Comparison of ENCODE assay signal across 10 cellular contexts in genomic region chr9:92328225-92328624, GRCh38.
A peak's percentile ranks its signal among the peaks of the same experiment; 100 is the strongest.
DNase-seq lines count a peak whose midpoint lies in the region; ATAC-seq and TF ChIP-seq lines count a peak whose summit lies in the region.
"Had no signal": no experiment of that assay in that cellular context is flagged by ENCODE, and none has a peak within 500 bp of the region (broad histone marks: within the 10 kb centered on the region; RNA-seq: fewer than 3 reads in every experiment).

No MANE protein-coding gene starts in this region.

- H3K27ac ChIP-seq in brain microvascular endothelial cell, result no peak overlapping the region

- ATAC-seq in GM18517 (IDR thresholded peaks at IDR 0.05; ENCODE audit: unreplicated experiment) (no peak), GM19397 (IDR thresholded peaks at IDR 0.05; ENCODE audit: unreplicated experiment) (no peak)

- no peaks in the 10 kb centered on the region for H3K9me3 Mint-ChIP-seq in nephron progenitor cell
- H3K9me3 Mint-ChIP-seq: memory B cell had no signal

- no peaks in the 10 kb centered on the region for H3K36me3 Mint-ChIP-seq in nephron progenitor cell (ENCODE audit: low read depth)

- no peaks in the 10 kb centered on the region for H3K36me3 ChIP-seq in brain microvascular endothelial cell (replicated peaks)

- H3K4me3 ChIP-seq in brain microvascular endothelial cell (ENCODE audit: low read depth, low read length) (no peak overlapping the region), retinal pigment epithelial cell (ENCODE audit: low read length) (no peak overlapping the region)

- H3K27me3 ChIP-seq in brain microvascular endothelial cell (replicated peaks), result no peaks in the 10 kb centered on the region

- H3K4me3 Mint-ChIP-seq in nephron progenitor cell, result no peak overlapping the region
- H3K4me3 Mint-ChIP-seq: memory B cell had no signal

- peak; percentile 62 for TF ChIP-seq CTCF in brain microvascular endothelial cell (IDR thresholded peaks at IDR 0.05; ENCODE audit: low read depth, low read length, missing control alignments)
- TF ChIP-seq CTCF in retinal pigment epithelial cell (conservative IDR thresholded peaks at IDR 0.05; ENCODE audit: low read depth, low read length), result peak; percentile 44
- no peak for TF ChIP-seq CTCF in nephron progenitor cell (IDR thresholded peaks at IDR 0.05)

- H3K27me3 Mint-ChIP-seq in nephron progenitor cell (ENCODE audit: low read depth, poor library complexity), result no peaks in the 10 kb centered on the region
- H3K27me3 Mint-ChIP-seq: memory B cell had no signal

- DNase-seq in NCI-H1436 (lab: John Stamatoyannopoulos, UW) (peak; percentile 43), NCI-H1436 treated with DMSO at 0.1 percent for 48 hours (lab: John Stamatoyannopoulos, UW) (no peak), NCI-H2081 (lab: John Stamatoyannopoulos, UW) (peak; percentile 30 to 70), brain microvascular endothelial cell (peak; percentile 53), retinal pigment epithelial cell (ENCODE audit: low read depth) (peak; percentile 20), nephron progenitor cell (no peak)
- DNase-seq: activated CD8-positive, alpha-beta memory T cell treated with anti-CD3 and anti-CD28 coated beads, Interleukin-2, amount 50 U/mL, for 48 hours had no signal

- no peak overlapping the region for H3K27ac Mint-ChIP-seq in nephron progenitor cell
- H3K27ac Mint-ChIP-seq: memory B cell had no signal

- peaks cover 25% of the 10 kb centered on the region for H3K4me1 Mint-ChIP-seq in nephron progenitor cell

- in situ Hi-C loops in brain microvascular endothelial cell (cut with HindIII; ENCODE audit: low pct_ligation_motif_present, low sequenced_read_pairs), result no loop called here

Comparison
In these comparisons a context has a peak if more than half of its experiments do, and no peak if none do; other contexts are left out.
1. DNase-seq: peak in NCI-H1436 (single experiment), NCI-H2081 (2 of 2), brain microvascular endothelial cell (single experiment) and retinal pigment epithelial cell (single experiment); none in NCI-H1436 treated with DMSO at 0.1 percent for 48 hours (single experiment) and nephron progenitor cell (single experiment).